14 cellular contexts compared by ENCODE assay signal in the genomic region with DNA sequence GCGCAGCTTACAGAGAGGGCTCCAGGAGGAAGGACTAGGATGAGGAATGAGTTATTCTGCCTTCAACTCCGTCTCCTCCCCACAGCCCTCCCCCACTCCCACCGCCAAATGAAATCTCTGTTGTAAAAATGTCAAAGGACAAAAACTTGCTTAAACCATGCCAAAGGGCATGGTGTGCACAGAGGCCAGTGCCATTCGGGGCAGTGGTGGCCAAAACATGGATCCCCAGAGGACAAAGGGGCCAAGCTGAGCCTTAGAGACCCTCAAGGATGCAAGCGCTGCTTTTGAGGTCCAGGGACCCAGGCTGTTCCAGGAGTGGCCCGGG.
A peak's percentile ranks its signal among the peaks of the same experiment; 100 is the strongest.
DNase-seq lines count a peak whose midpoint lies in the region; ATAC-seq and TF ChIP-seq lines count a peak whose summit lies in the region.
"Had no signal": no experiment of that assay in that cellular context is flagged by ENCODE, and none has a peak within 500 bp of the region (broad histone marks: within the 10 kb centered on the region; RNA-seq: fewer than 3 reads in every experiment).

No MANE protein-coding gene starts in this region.

- TF ChIP-seq RAD21 in IMR-90 (IDR thresholded peaks at IDR 0.05; ENCODE audit: low read length) = no peak

- TF ChIP-seq CTCF in IMR-90 (conservative IDR thresholded peaks at IDR 0.05; ENCODE audit: low read depth, low read length) (no peak), WERI-Rb-1 (IDR thresholded peaks at IDR 0.05; ENCODE audit: low read depth, low read length) (no peak), Calu3 (IDR thresholded peaks at IDR 0.05; ENCODE audit: unreplicated experiment) (no peak)

- 60% methylated on average over 1 of the region's 6 CpGs; no CpG with 5 or more reads in 1 of the 2 experiments for WGBS in IMR-90 (ENCODE audit: extremely low coverage in 2 of 2, insufficient read length in 1 of 2), 2 experiments
- WGBS in mesenchymal stem cell = 48% methylated on average over 6 of the region's 6 CpGs

- H3K4me2 ChIP-seq in IMR-90 (ENCODE audit: low read depth, low read length) (no peak overlapping the region), mesenchymal stem cell (ENCODE audit: low read length, poor library complexity, severe bottlenecking) (no peak overlapping the region)
- H3K4me2 ChIP-seq: A549 had no signal

- no peak overlapping the region for H3K27ac ChIP-seq in IMR-90 (ENCODE audit: insufficient read depth, low read length)
- peak overlapping the region; percentile 61 for H3K27ac ChIP-seq in WERI-Rb-1
- no peak overlapping the region for H3K27ac ChIP-seq in mesenchymal stem cell (ENCODE audit: low read length, poor library complexity, severe bottlenecking)

- no peaks in the 10 kb centered on the region for H3K4me1 Mint-ChIP-seq in Calu3 (ENCODE audit: low read depth, unreplicated experiment)
- H3K4me1 Mint-ChIP-seq: CD8-positive, alpha-beta memory T cell had no signal

- DNase-seq in IMR-90 (no peak), WERI-Rb-1 (no peak), mesenchymal stem cell (no peak), NCI-H1694 treated with DMSO at 0.1 percent for 48 hours (lab: John Stamatoyannopoulos, UW) (no peak), NCI-H2196 treated with DMSO at 0.1 percent for 48 hours (lab: John Stamatoyannopoulos, UW; ENCODE audit: unreplicated experiment) (no peak), Calu3 (no peak)
- DNase-seq: Caco-2; CD8-positive, alpha-beta memory T cell; DMS53; HCEC 1CT; HFFc6 had no signal

- H4K20me1 ChIP-seq in IMR-90 (ENCODE audit: insufficient read depth, low read length) = peaks cover 3% of the 10 kb centered on the region; the same call in 1 of the 2 replicates

- H2AK5ac ChIP-seq in IMR-90 (ENCODE audit: low read depth, low read length) (no peak overlapping the region), mesenchymal stem cell (ENCODE audit: low read length, severe bottlenecking) (no peak overlapping the region)

- no peak overlapping the region for H3K4me3 ChIP-seq in IMR-90 (ENCODE audit: insufficient read depth, low read depth, low read length)
- no peak overlapping the region for H3K4me3 ChIP-seq in WERI-Rb-1 (ENCODE audit: low read depth, low read length)
- no peak overlapping the region for H3K4me3 ChIP-seq in mesenchymal stem cell (ENCODE audit: insufficient read depth in 1 of 2, low read depth in 1 of 2, low read length in 2 of 2)
- H3K4me3 ChIP-seq: A549 had no signal

- H4K91ac ChIP-seq in IMR-90 (ENCODE audit: insufficient read depth, low read depth, low read length) = no peak overlapping the region
- H4K91ac ChIP-seq in mesenchymal stem cell (ENCODE audit: low read length) = no peak overlapping the region

- in situ Hi-C loops in IMR-90 (cut with MboI; ENCODE audit: low sequenced_read_pairs) = loop anchor here (10.0 kb wide), 1 partner anchor 169 kb away; no protein-coding TSS in a partner anchor

- H3K9me3 ChIP-seq in IMR-90 (ENCODE audit: control insufficient read depth, insufficient read depth, low read length) (no peaks in the 10 kb centered on the region), WERI-Rb-1 (ENCODE audit: severe bottlenecking) (no peaks in the 10 kb centered on the region), mesenchymal stem cell (ENCODE audit: control insufficient read depth, low read length) (no peaks in the 10 kb centered on the region)
- H3K9me3 ChIP-seq: A549, BE2C, Caco-2 had no signal

- H2BK5ac ChIP-seq in IMR-90 (ENCODE audit: low read depth, low read length, poor library complexity, severe bottlenecking) (no peak overlapping the region), mesenchymal stem cell (ENCODE audit: low read depth, low read length, poor library complexity, severe bottlenecking) (no peak overlapping the region)

- BruUV-seq in IMR-90 (replicated peaks; lab: Mats Ljungman, UMichigan) (no TSS peak), Calu3 (replicated peaks; lab: Mats Ljungman, UMichigan) (no TSS peak)

- CTCF ChIA-PET in IMR-90 (lab: Yijun Ruan, JAX) (no interaction called here), Calu3 (lab: Charles Lee) (no interaction called here)

- H3K4ac ChIP-seq in IMR-90 (ENCODE audit: low read depth, low read length) = no peak overlapping the region
- H3K4ac ChIP-seq in mesenchymal stem cell (ENCODE audit: low read depth in 1 of 2, low read length in 2 of 2) = no peak overlapping the region

- H2BK120ac ChIP-seq in IMR-90 (ENCODE audit: low read depth, low read length) (no peak overlapping the region), mesenchymal stem cell (ENCODE audit: low read depth, low read length) (no peak overlapping the region)

- no peak for TF ChIP-seq POLR2A in IMR-90 (IDR thresholded peaks at IDR 0.05; ENCODE audit: low read depth, low read length)

- H3K9me3 Mint-ChIP-seq in Calu3 (ENCODE audit: low read depth, unreplicated experiment) = no peaks in the 10 kb centered on the region
- H3K9me3 Mint-ChIP-seq: CD8-positive, alpha-beta memory T cell; HFFc6; IgD-negative memory B cell had no signal

- no peaks in the 10 kb centered on the region for H3K36me3 Mint-ChIP-seq in Calu3 (ENCODE audit: insufficient read depth, unreplicated experiment)
- H3K36me3 Mint-ChIP-seq: IgD-negative memory B cell had no signal

- H2AK9ac ChIP-seq in IMR-90 (replicated peaks; ENCODE audit: low read depth, low read length, poor library complexity) = no peak overlapping the region

- no peak overlapping the region for H3K56ac ChIP-seq in IMR-90 (ENCODE audit: extremely low read depth, insufficient read depth, low read length)

- H3K36me3 ChIP-seq in IMR-90 (ENCODE audit: control insufficient read depth, insufficient read depth, low read length) = no peaks in the 10 kb centered on the region
- no peaks in the 10 kb centered on the region for H3K36me3 ChIP-seq in WERI-Rb-1
- H3K36me3 ChIP-seq in mesenchymal stem cell (ENCODE audit: control insufficient read depth in 1 of 2, insufficient read depth in 2 of 2, low read depth in 1 of 2, low read length in 2 of 2) = no peaks in the 10 kb centered on the region
- H3K36me3 ChIP-seq: BE2C had no signal

- no peak overlapping the region for H3K14ac ChIP-seq in IMR-90 (replicated peaks; ENCODE audit: low read depth, low read length)
- peak overlapping the region in 1 of 2 experiments; percentile 3 for H3K14ac ChIP-seq in mesenchymal stem cell (ENCODE audit: low read length in 2 of 2)

- POLR2A ChIA-PET in IMR-90 (lab: Charles Lee; ENCODE audit: unreplicated experiment) = interaction anchor here (0.6 kb wide), 1 partner anchor 75 kb away, joined by 4 read pairs; no protein-coding TSS in a partner anchor

- no peak overlapping the region for H2BK20ac ChIP-seq in IMR-90 (ENCODE audit: low read depth, low read length)

- H3K4me1 ChIP-seq in IMR-90 (ENCODE audit: control insufficient read depth, insufficient read depth, low read length) (peaks cover 5% of the 10 kb centered on the region), mesenchymal stem cell (ENCODE audit: control insufficient read depth, insufficient read depth, low read depth, low read length) (peaks cover 4% of the 10 kb centered on the region)
- H3K4me1 ChIP-seq: A549, BE2C had no signal

- H3K27me3 Mint-ChIP-seq in Calu3 (ENCODE audit: unreplicated experiment) = peaks cover 28% of the 10 kb centered on the region

- H3K4me3 Mint-ChIP-seq in Calu3 (ENCODE audit: low read depth, unreplicated experiment) = no peak overlapping the region
- H3K4me3 Mint-ChIP-seq: CD8-positive, alpha-beta memory T cell; HFFc6; IgD-negative memory B cell had no signal

- H3K23ac ChIP-seq in IMR-90 (ENCODE audit: low read depth, low read length) = no peak overlapping the region
- H3K23ac ChIP-seq in mesenchymal stem cell (ENCODE audit: low read length in 2 of 2) = no peak overlapping the region

- H3K9ac ChIP-seq in IMR-90 (ENCODE audit: low read depth, low read length) (no peak overlapping the region), mesenchymal stem cell (ENCODE audit: low read length) (no peak overlapping the region)

- H3K27ac Mint-ChIP-seq in Calu3 (ENCODE audit: unreplicated experiment) = no peak overlapping the region
- H3K27ac Mint-ChIP-seq: HFFc6 had no signal

- H3K27me3 ChIP-seq in IMR-90 (ENCODE audit: control insufficient read depth, insufficient read depth, low read length) (no peaks in the 10 kb centered on the region), WERI-Rb-1 (ENCODE audit: insufficient read depth, low read depth, severe bottlenecking) (no peaks in the 10 kb centered on the region), mesenchymal stem cell (ENCODE audit: control insufficient read depth in 1 of 2, insufficient read depth in 1 of 2, low read length in 2 of 2) (peaks cover 0 to 6% of the 10 kb centered on the region in 2 experiments)
- H3K27me3 ChIP-seq: BE2C had no signal

- peak overlapping the region; percentile 32 for H2AFZ ChIP-seq in IMR-90 (replicated peaks; ENCODE audit: low read length, poor library complexity)
- no peak overlapping the region for H2AFZ ChIP-seq in mesenchymal stem cell (ENCODE audit: low read depth, low read length)

- ATAC-seq in IMR-90 (ENCODE audit: low read depth) = no peak
- ATAC-seq: A549 had no signal

- no peak overlapping the region for H4K5ac ChIP-seq in IMR-90 (ENCODE audit: low read depth, low read length)

- H3K9me1 ChIP-seq in IMR-90 (ENCODE audit: insufficient read depth, low read length) = peaks cover 11% of the 10 kb centered on the region; the same call in 1 of the 2 replicates

- H2BK15ac ChIP-seq in IMR-90 (ENCODE audit: low read depth, low read length) = no peak overlapping the region
- no peak overlapping the region for H2BK15ac ChIP-seq in mesenchymal stem cell (ENCODE audit: low read depth, poor library complexity, severe bottlenecking)

- no peak overlapping the region for H4K8ac ChIP-seq in IMR-90 (ENCODE audit: low read depth in 2 of 2, low read length in 2 of 2)
- no peak overlapping the region for H4K8ac ChIP-seq in mesenchymal stem cell (ENCODE audit: low read length)

- H3K18ac ChIP-seq in IMR-90 (ENCODE audit: low read depth, low read length) = no peak overlapping the region
- H3K18ac ChIP-seq in mesenchymal stem cell (ENCODE audit: low read depth in 1 of 2, low read length in 2 of 2) = peak overlapping the region; percentile 19 to 68

- H3K79me1 ChIP-seq in IMR-90 (ENCODE audit: low read depth in 1 of 2, low read length in 2 of 2) (no peaks in the 10 kb centered on the region), mesenchymal stem cell (replicated peaks; ENCODE audit: low read length, poor library complexity, severe bottlenecking) (no peaks in the 10 kb centered on the region)

- intact Hi-C loops in IMR-90 (cut with micrococcal nuclease) (no loop called here), Calu3 (cut with micrococcal nuclease; ENCODE audit: unreplicated experiment) (no loop called here)

- dilution Hi-C loops in IMR-90 (cut with HindIII; ENCODE audit: low sequenced_read_pairs, unreplicated experiment) = no loop called here

- H2BK12ac ChIP-seq in mesenchymal stem cell (ENCODE audit: low read length in 2 of 2) = peak overlapping the region in 1 of 2 experiments; percentile 65

TF ChIP-seq in IMR-90, 13 proteins besides CTCF, POLR2A, EP300 and RAD21 (continues in another document):
- no peak for TF ChIP-seq CEBPB (IDR thresholded peaks at IDR 0.05; ENCODE audit: low read depth, low read length)
- TF ChIP-seq FOS (IDR thresholded peaks at IDR 0.05; ENCODE audit: low read depth, low read length) = no peak
- TF ChIP-seq CHD1 (IDR thresholded peaks at IDR 0.05; ENCODE audit: low read depth, low read length) = no peak
- no peak for TF ChIP-seq NFE2L2 (IDR thresholded peaks at IDR 0.05; ENCODE audit: low read depth, low read length)
- TF ChIP-seq MXI1 (IDR thresholded peaks at IDR 0.05; ENCODE audit: borderline replicate concordance, low read depth, low read length) = no peak
- no peak for TF ChIP-seq SMC3 (IDR thresholded peaks at IDR 0.05; ENCODE audit: low read depth, low read length)
